In the genomic region with DNA sequence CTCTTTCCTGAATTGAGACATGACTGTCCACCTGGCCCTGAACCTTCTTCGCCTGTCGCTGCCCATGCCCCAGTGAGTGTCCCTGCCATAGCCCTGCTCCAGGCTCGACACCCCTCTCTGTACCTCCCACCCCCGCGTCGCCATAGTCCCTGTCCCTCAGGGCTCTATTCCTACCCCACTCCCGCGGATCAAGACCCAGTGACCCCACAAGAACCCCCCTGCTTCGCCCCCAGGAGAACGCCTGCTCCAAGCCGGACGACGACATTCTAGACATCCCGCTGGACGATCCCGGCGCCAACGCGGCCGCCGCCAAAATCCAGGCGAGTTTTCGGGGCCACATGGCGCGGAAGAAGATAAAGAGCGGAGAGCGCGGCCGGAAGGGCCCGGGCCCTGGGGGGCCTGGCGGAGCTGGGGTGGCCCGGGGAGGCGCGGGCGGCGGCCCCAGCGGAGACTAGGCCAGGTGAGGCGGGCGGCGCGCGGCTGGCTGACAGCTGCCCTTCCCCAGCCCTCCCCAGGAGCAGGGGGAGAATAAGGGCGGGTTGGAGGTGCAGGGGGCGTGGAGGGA, we compare ENCODE assay signal across 9 cellular contexts. TPM values are rescaled to one million over a fixed set of nuclear protein-coding genes. Genes with fewer than 3 reads are reported as not detected.
DNase-seq lines count a peak whose midpoint lies in the region; ATAC-seq and TF ChIP-seq lines count a peak whose summit lies in the region.
"Had no signal": no experiment of that assay in that cellular context is flagged by ENCODE, and none has a peak within 500 bp of the region (broad histone marks: within the 10 kb centered on the region; RNA-seq: fewer than 3 reads in every experiment).

No MANE protein-coding gene starts in this region.

- dilution Hi-C loops in IMR-90 (cut with HindIII; ENCODE audit: low sequenced_read_pairs, unreplicated experiment): no loop called here

- H3K4ac ChIP-seq in IMR-90 (ENCODE audit: low read depth, low read length): no peak overlapping the region

- no peaks in the 10 kb centered on the region for H3K9me3 Mint-ChIP-seq in naive B cell

- H2BK20ac ChIP-seq in IMR-90 (ENCODE audit: low read depth, low read length): no peak overlapping the region

- peaks cover 14% of the 10 kb centered on the region for H3K9me1 ChIP-seq in IMR-90 (ENCODE audit: insufficient read depth, low read length)

- H3K18ac ChIP-seq in IMR-90 (ENCODE audit: low read depth, low read length): no peak overlapping the region

- H3K4me1 ChIP-seq in IMR-90 (ENCODE audit: control insufficient read depth, insufficient read depth, low read length): peaks cover 10% of the 10 kb centered on the region

- H3K23ac ChIP-seq in IMR-90 (ENCODE audit: low read depth, low read length): no peak overlapping the region

- TF ChIP-seq RAD21 in IMR-90 (IDR thresholded peaks at IDR 0.05; ENCODE audit: low read length): no peak

- H4K5ac ChIP-seq in IMR-90 (ENCODE audit: low read depth, low read length): no peak overlapping the region

- CTCF ChIA-PET in AG04450 (lab: Charles Lee) (interaction anchor here (0.9 to 2.1 kb wide), 7 partner anchors 10 to 131 kb away, joined by 3 to 10 read pairs (median 4); no protein-coding TSS in a partner anchor), IMR-90 (lab: Yijun Ruan, JAX) (no interaction called here)

- TF ChIP-seq CTCF in AG04450 (IDR thresholded peaks at IDR 0.05; ENCODE audit: low read depth, low read length): no peak
- no peak for TF ChIP-seq CTCF in IMR-90 (conservative IDR thresholded peaks at IDR 0.05; ENCODE audit: low read depth, low read length)
- no peak for TF ChIP-seq CTCF in dorsolateral prefrontal cortex (IDR thresholded peaks at IDR 0.05 in 54 of 56, conservative IDR thresholded peaks at IDR 0.05 in 2 of 56; ENCODE audit: low read depth in 1 of 56, partially characterized antibody in 56 of 56)

- no TSS peak for BruUV-seq in IMR-90 (replicated peaks; lab: Mats Ljungman, UMichigan)

- POLR2A ChIA-PET in AG04450 (lab: Yijun Ruan, JAX) (interaction anchor here (0.7 kb wide), 1 partner anchor 21 kb away, joined by 3 read pairs; no protein-coding TSS in a partner anchor), IMR-90 (lab: Charles Lee; ENCODE audit: unreplicated experiment) (no interaction called here)

- no peak overlapping the region for H3K14ac ChIP-seq in IMR-90 (replicated peaks; ENCODE audit: low read depth, low read length)

- no peak overlapping the region for H2BK15ac ChIP-seq in IMR-90 (ENCODE audit: low read depth, low read length)

- H3K4me1 Mint-ChIP-seq in naive B cell: peaks cover 46 to 60% (median 59%) of the 10 kb centered on the region in 3 donors

- H3K4me2 ChIP-seq in IMR-90 (ENCODE audit: low read depth, low read length): no peak overlapping the region; the same call in 1 of the 2 replicates

- H3K4me3 Mint-ChIP-seq in naive B cell: peak overlapping the region; percentile 70 to 99 (median 84)

- no peaks in the 10 kb centered on the region for H4K20me1 ChIP-seq in IMR-90 (ENCODE audit: insufficient read depth, low read length)

- H3K27ac ChIP-seq in AG04450 (ENCODE audit: low read depth, low read length): no peak overlapping the region
- H3K27ac ChIP-seq in IMR-90 (ENCODE audit: insufficient read depth, low read length): no peak overlapping the region
- peak overlapping the region in 23 of 59 donors; percentile 9 to 82 (median 61) for H3K27ac ChIP-seq in dorsolateral prefrontal cortex

- H3K9ac ChIP-seq in IMR-90 (ENCODE audit: low read depth, low read length): no peak overlapping the region

- no peaks in the 10 kb centered on the region for H3K36me3 Mint-ChIP-seq in naive B cell

- ATAC-seq in IMR-90 (ENCODE audit: low read depth): no peak
- ATAC-seq in naive B cell (ENCODE audit: low read depth in 2 of 2): no peak
- ATAC-seq in HG02884 (IDR thresholded peaks at IDR 0.05; ENCODE audit: unreplicated experiment): no peak
- no peak for ATAC-seq in HG02642 (IDR thresholded peaks at IDR 0.05; ENCODE audit: poor library complexity, unreplicated experiment)

- H3K4me3 ChIP-seq in AG04450 (ENCODE audit: low read depth, low read length): peak overlapping the region; percentile 64; the same call in 1 of the 2 replicates
- H3K4me3 ChIP-seq in IMR-90 (ENCODE audit: insufficient read depth, low read depth, low read length): no peak overlapping the region
- H3K4me3 ChIP-seq in dorsolateral prefrontal cortex: peak overlapping the region in 46 of 59 donors; percentile 1 to 80 (median 56)

- H2AK5ac ChIP-seq in IMR-90 (ENCODE audit: low read depth, low read length): no peak overlapping the region

- H2AFZ ChIP-seq in IMR-90 (replicated peaks; ENCODE audit: low read length, poor library complexity): peak overlapping the region; percentile 4

- H4K8ac ChIP-seq in IMR-90 (ENCODE audit: low read depth in 2 of 2, low read length in 2 of 2): no peak overlapping the region

- WGBS in IMR-90 (ENCODE audit: extremely low coverage in 2 of 2, insufficient read length in 1 of 2), 2 experiments: 33% methylated on average over 15 of the region's 44 CpGs; no CpG with 5 or more reads in 1 of the 2 experiments

- peak overlapping the region in 2 of 6 donors; percentile 47 to 54 for H3K27ac Mint-ChIP-seq in naive B cell

- no peak overlapping the region for H4K91ac ChIP-seq in IMR-90 (ENCODE audit: insufficient read depth, low read depth, low read length)

- H3K27me3 ChIP-seq in AG04450 (ENCODE audit: control insufficient read depth, insufficient read depth, low read length) (no peaks in the 10 kb centered on the region), IMR-90 (ENCODE audit: control insufficient read depth, insufficient read depth, low read length) (no peaks in the 10 kb centered on the region; the same call in 1 of the 2 replicates), dorsolateral prefrontal cortex (peaks cover 0 to 97% (median 33%) of the 10 kb centered on the region in 45 donors)

- TF ChIP-seq POLR2A in IMR-90 (IDR thresholded peaks at IDR 0.05; ENCODE audit: low read depth, low read length): no peak

- H2BK120ac ChIP-seq in IMR-90 (ENCODE audit: low read depth, low read length): no peak overlapping the region

- intact Hi-C loops in IMR-90 (cut with micrococcal nuclease): loop anchor here (10.0 kb wide), 1 partner anchor 71 kb away; the partner anchor contains the start of genes SIAE and SPA17
- intact Hi-C loops in dorsolateral prefrontal cortex (cut with DNase I): no loop called here

- H3K9me3 ChIP-seq in AG04450 (ENCODE audit: control insufficient read depth, insufficient read depth, low read length) (peaks cover 3% of the 10 kb centered on the region; the same call in 1 of the 2 replicates), IMR-90 (ENCODE audit: control insufficient read depth, insufficient read depth, low read length) (no peaks in the 10 kb centered on the region)

- no peak overlapping the region for H2BK5ac ChIP-seq in IMR-90 (ENCODE audit: low read depth, low read length, poor library complexity, severe bottlenecking)

- H3K36me3 ChIP-seq in IMR-90 (ENCODE audit: control insufficient read depth, insufficient read depth, low read length): no peaks in the 10 kb centered on the region

- H2AK9ac ChIP-seq in IMR-90 (replicated peaks; ENCODE audit: low read depth, low read length, poor library complexity): no peak overlapping the region

- no peak for DNase-seq in AG04450 (ENCODE audit: low read depth, low spot score)
- DNase-seq in IMR-90: no peak
- no peak for DNase-seq in dorsolateral prefrontal cortex
- DNase-seq in naive B cell: no peak
- DNase-seq in NCI-H128 (lab: John Stamatoyannopoulos, UW; ENCODE audit: unreplicated experiment): no peak
- DNase-seq in LoVo (ENCODE audit: low spot score): no peak

- no peak overlapping the region for H3K56ac ChIP-seq in IMR-90 (ENCODE audit: extremely low read depth, insufficient read depth, low read length)

- in situ Hi-C loops in IMR-90 (cut with MboI; ENCODE audit: low sequenced_read_pairs): no loop called here

- H3K27me3 Mint-ChIP-seq in naive B cell: peaks cover 0 to 9% (median 7%) of the 10 kb centered on the region in 3 donors

- peaks cover 0 to 7% of the 10 kb centered on the region in 2 experiments; a peak in 2 of 4 replicates for H3K79me1 ChIP-seq in IMR-90 (ENCODE audit: low read depth in 1 of 2, low read length in 2 of 2)

TF ChIP-seq in IMR-90, 13 proteins besides CTCF, POLR2A, EP300 and RAD21 (continues in another document):
- TF ChIP-seq RFX5 (IDR thresholded peaks at IDR 0.05; ENCODE audit: low read depth, low read length): no peak

RNA-seq across cellular contexts. Expression of gene NRGN, which starts 5.6 kb away (rescaled TPM):
- polyA plus RNA-seq in AG04450 (2011; rRNA removed): 3.4 and 4.1 TPM in 2 replicates
- 1.8 and 4.2 TPM in 2 replicates for polyA minus RNA-seq in AG04450 (2011; rRNA and poly(A)+ RNA removed)
- 0.54 and 0.83 TPM in 2 replicates for total RNA-seq in IMR-90 (2012; rRNA removed)
- polyA plus RNA-seq in IMR-90 (2012; rRNA removed): 24.8 and 27.8 TPM in 2 replicates
- polyA plus RNA-seq in IMR-90 (2012; cell fraction: cytosol; rRNA removed): 27.1 and 28.3 TPM in 2 replicates
- 14.9 and 33.1 TPM in 2 replicates for polyA plus RNA-seq in IMR-90 (2012; cell fraction: nucleus; rRNA removed; ENCODE audit: low replicate concordance)
- 1,000 to 10,000 TPM in 103 of 120 experiments, 100 to 1,000 TPM in 17; 356 to 2,119 (median 1,378) TPM for total RNA-seq in dorsolateral prefrontal cortex
- 1 to 10 TPM; 1.3 to 8.3 (median 6.0) TPM for polyA plus RNA-seq in naive B cell (ENCODE audit: low read depth in 6 of 6)

RNA-seq across cellular contexts. Expression of gene VSIG2, which starts 6.7 kb away (rescaled TPM):
- polyA plus RNA-seq in AG04450 (2011; rRNA removed): not detected in 2 replicates
- polyA minus RNA-seq in AG04450 (2011; rRNA and poly(A)+ RNA removed): not detected in 2 replicates
- total RNA-seq in IMR-90 (2012; rRNA removed): not detected in 2 replicates
- not detected in 2 replicates for polyA plus RNA-seq in IMR-90 (2012; rRNA removed)
- 0.03 TPM in 1 of 2 replicates, not detected in the other for polyA plus RNA-seq in IMR-90 (2012; cell fraction: cytosol; rRNA removed)
- not detected in 2 replicates for polyA plus RNA-seq in IMR-90 (2012; cell fraction: nucleus; rRNA removed; ENCODE audit: low replicate concordance)
- total RNA-seq in dorsolateral prefrontal cortex: 1 to 10 TPM in 49 of 120 experiments, under 1 TPM in 55, not detected in 16; 0.41 to 2.6 (median 0.94) TPM
- under 1 TPM in 1 of 6 donors, not detected in 5; 0.29 TPM for polyA plus RNA-seq in naive B cell (ENCODE audit: low read depth in 6 of 6)
- total RNA-seq: LHCN-M2 had no signal

RNA-seq across cellular contexts. Expression of gene ESAM, which starts 16.7 kb away (rescaled TPM):
- polyA plus RNA-seq in AG04450 (2011; rRNA removed) (0.06 and 0.10 TPM in 2 replicates), IMR-90 (2012; rRNA removed) (0.12 and 0.20 TPM in 2 replicates), naive B cell (ENCODE audit: low read depth in 6 of 6) (10 to 100 TPM; 13.6 to 25.3 (median 19.1) TPM)
- 0.13 TPM in 1 of 2 replicates, not detected in the other for polyA minus RNA-seq in AG04450 (2011; rRNA and poly(A)+ RNA removed)
- total RNA-seq in IMR-90 (2012; rRNA removed) (under 0.01 TPM in 1 of 2 replicates, not detected in the other), dorsolateral prefrontal cortex (10 to 100 TPM; 12.1 to 58.7 (median 20.9) TPM)
- polyA plus RNA-seq in IMR-90 (2012; cell fraction: cytosol; rRNA removed): 0.10 and 0.11 TPM in 2 replicates
- polyA plus RNA-seq in IMR-90 (2012; cell fraction: nucleus; rRNA removed; ENCODE audit: low replicate concordance): 1.7 and 2.7 TPM in 2 replicates

RNA-seq across cellular contexts. Expression of gene MSANTD2, which starts 54.9 kb away (rescaled TPM):
- polyA plus RNA-seq in AG04450 (2011; rRNA removed) (7.6 and 9.8 TPM in 2 replicates), IMR-90 (2012; rRNA removed) (4.8 and 6.0 TPM in 2 replicates), naive B cell (ENCODE audit: low read depth in 6 of 6) (1 to 10 TPM in 5 of 6 donors, not detected in 1; 2.5 to 8.1 (median 3.4) TPM)
- polyA minus RNA-seq in AG04450 (2011; rRNA and poly(A)+ RNA removed): 3.3 and 4.9 TPM in 2 replicates
- total RNA-seq in IMR-90 (2012; rRNA removed) (5.0 and 6.4 TPM in 2 replicates), dorsolateral prefrontal cortex (10 to 100 TPM in 119 of 120 experiments, 1 to 10 TPM in 1; 9.8 to 28.2 (median 17.7) TPM)
- polyA plus RNA-seq in IMR-90 (2012; cell fraction: cytosol; rRNA removed): 2.5 and 2.6 TPM in 2 replicates
- 6.8 and 33.8 TPM in 2 replicates for polyA plus RNA-seq in IMR-90 (2012; cell fraction: nucleus; rRNA removed; ENCODE audit: low replicate concordance)
